ENCODE assay signal across 8 cellular contexts in the genomic region with DNA sequence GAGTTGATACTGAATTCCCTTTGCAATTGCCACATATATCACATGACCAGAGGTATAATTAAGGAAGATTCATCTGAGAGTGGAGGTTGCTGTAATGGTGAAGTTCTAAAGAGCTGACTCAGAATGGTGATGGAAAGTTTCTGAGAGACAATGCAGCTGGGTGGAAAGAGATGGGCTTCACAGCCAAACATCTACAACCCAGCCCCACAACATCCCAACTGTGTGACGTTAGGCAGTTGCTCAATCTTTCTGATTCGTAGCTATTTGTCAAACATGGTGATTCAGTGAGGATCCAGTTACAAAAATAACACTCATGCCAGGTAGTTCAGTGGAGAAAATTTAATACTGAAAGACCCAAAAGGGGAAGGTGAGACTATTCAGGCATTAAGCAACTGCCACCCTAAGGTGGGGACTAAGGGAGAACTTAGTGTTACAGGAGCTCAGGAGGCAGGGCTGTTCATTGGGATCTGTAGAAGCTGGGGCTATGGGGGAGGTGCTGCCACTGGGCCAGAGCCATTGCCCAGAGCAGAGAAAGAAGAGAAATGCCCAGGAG. TPM values are rescaled to one million over a fixed set of nuclear protein-coding genes. Genes with fewer than 3 reads are reported as not detected.
DNase-seq lines count a peak whose midpoint lies in the region; ATAC-seq, FAIRE-seq and TF ChIP-seq lines count a peak whose summit lies in the region.

No MANE protein-coding gene starts in this region.

- no peaks in the 10 kb centered on the region for H3K9me3 ChIP-seq in HCT116 (ENCODE audit: control insufficient read depth in 1 of 2, insufficient read depth in 1 of 2, low read depth in 1 of 2, low read length in 2 of 2)
- H3K9me3 ChIP-seq in lower lobe of right lung: no peaks in the 10 kb centered on the region

- H3K27me3 ChIP-seq in HCT116 (ENCODE audit: insufficient read depth, low read length) (no peaks in the 10 kb centered on the region), lower lobe of right lung (ENCODE audit: low read depth) (no peaks in the 10 kb centered on the region)

- H3K9ac ChIP-seq in HCT116 (ENCODE audit: low read length): peak overlapping the region; percentile 23; the same call in 1 of the 2 replicates

- peaks cover 6% of the 10 kb centered on the region for H3K36me3 Mint-ChIP-seq in activated naive CD8-positive, alpha-beta T cell treated with anti-CD3 and anti-CD28 coated beads for 36 hours

- H3K4me2 ChIP-seq in HCT116 (ENCODE audit: low read length): peak overlapping the region; percentile 75

- H4K20me1 ChIP-seq in HCT116 (ENCODE audit: insufficient read depth): no peaks in the 10 kb centered on the region

- ATAC-seq in HCT116 (peak; percentile 43), lower lobe of right lung (peak; percentile 68 to 80)

- peaks cover 20% of the 10 kb centered on the region for H3K4me1 Mint-ChIP-seq in activated naive CD8-positive, alpha-beta T cell treated with anti-CD3 and anti-CD28 coated beads for 36 hours

- no peak for FAIRE-seq in frontal cortex (lab: Jason Lieb, UNC)

- H3K4me1 ChIP-seq in HCT116 (ENCODE audit: control insufficient read depth in 1 of 2, insufficient read depth in 2 of 2, low read length in 2 of 2): peaks cover 25 to 44% of the 10 kb centered on the region in 2 experiments
- peaks cover 17% of the 10 kb centered on the region for H3K4me1 ChIP-seq in lower lobe of right lung

- TF ChIP-seq CTCF in AG09319 (IDR thresholded peaks at IDR 0.05; ENCODE audit: low read depth, low read length): no peak
- TF ChIP-seq CTCF in HCT116 (IDR thresholded peaks at IDR 0.05 in 2 of 3, conservative IDR thresholded peaks at IDR 0.05 in 1 of 3; ENCODE audit: borderline replicate concordance in 1 of 3, insufficient read depth in 1 of 3, low read depth in 2 of 3, low read length in 2 of 3): no peak
- no peak for TF ChIP-seq CTCF in lower lobe of right lung (IDR thresholded peaks at IDR 0.05)

- H3K4me3 ChIP-seq in HCT116 (replicated peaks in 1 of 2; ENCODE audit: low read depth in 1 of 2, low read length in 2 of 2) (peak overlapping the region in 1 of 2 experiments; percentile 11; a peak in 2 of 4 replicates), lower lobe of right lung (no peak overlapping the region)

- intact Hi-C loops in HCT116 (cut with micrococcal nuclease): no loop called here
- intact Hi-C loops in lower lobe of right lung (cut with DNase I): loop anchor here (10.0 kb wide), 2 partner anchors 167 to 307 kb away; no protein-coding TSS in a partner anchor

- no peak overlapping the region for H3K4me3 Mint-ChIP-seq in activated naive CD8-positive, alpha-beta T cell treated with anti-CD3 and anti-CD28 coated beads for 36 hours

- H2AFZ ChIP-seq in HCT116 (ENCODE audit: low read depth, low read length, poor library complexity, severe bottlenecking): peak overlapping the region; percentile 65

- POLR2A ChIA-PET in HCT116 (lab: Charles Lee): interaction anchor here (0.7 to 1.7 kb wide), 3 partner anchors 8 to 78 kb away, joined by 3 to 11 read pairs (median 7); no protein-coding TSS in a partner anchor

- H3K79me2 ChIP-seq in HCT116 (ENCODE audit: insufficient read depth, low read length): no peaks in the 10 kb centered on the region

- H3K36me3 ChIP-seq in HCT116 (ENCODE audit: control insufficient read depth in 1 of 2, insufficient read depth in 2 of 2, low read length in 2 of 2): no peaks in the 10 kb centered on the region
- H3K36me3 ChIP-seq in lower lobe of right lung: peaks cover 3% of the 10 kb centered on the region

- CTCF ChIA-PET in HCT116 (lab: Charles Lee): no interaction called here

- no peak for TF ChIP-seq RAD21 in HCT116 (IDR thresholded peaks at IDR 0.05; ENCODE audit: low read depth)

- RAD21 ChIA-PET in HCT116 (lab: Charles Lee; ENCODE audit: low non-redundant PET in 1 of 2, low total read pairs in 2 of 2, uncharacterized antibody in 2 of 2, unreplicated experiment in 2 of 2): interaction anchor here in 1 of 2 experiments (0.6 kb wide), 1 partner anchor 16 kb away, joined by 3 read pairs; no protein-coding TSS in a partner anchor

- H3K27me3 Mint-ChIP-seq in activated naive CD8-positive, alpha-beta T cell treated with anti-CD3 and anti-CD28 coated beads for 36 hours: no peaks in the 10 kb centered on the region

- TF ChIP-seq POLR2A in HCT116 (IDR thresholded peaks at IDR 0.05; ENCODE audit: borderline replicate concordance, extremely low read depth, insufficient read depth, insufficient read length): no peak

- peak; percentile 89 for DNase-seq in AG09319 (ENCODE audit: extremely low read depth, low read depth)
- DNase-seq in HCT116 (ENCODE audit: low read depth, low spot score): no peak
- DNase-seq in activated naive CD8-positive, alpha-beta T cell treated with anti-CD3 and anti-CD28 coated beads for 36 hours: peak; percentile 12
- DNase-seq in lower lobe of right lung: no peak
- DNase-seq in NCI-H146 treated with DMSO at 0.1 percent for 48 hours (lab: John Stamatoyannopoulos, UW; ENCODE audit: unreplicated experiment): no peak
- DNase-seq in T-helper 1 cell: no peak
- DNase-seq in frontal cortex (ENCODE audit: low spot score in 2 of 2): no peak
- no peak for DNase-seq in NCI-H1930 (lab: John Stamatoyannopoulos, UW)

- H3K27ac ChIP-seq in HCT116 (ENCODE audit: low read depth, low read length) (peak overlapping the region; percentile 18; the same call in 1 of the 2 replicates), lower lobe of right lung (no peak overlapping the region)

- no TSS peak for BruUV-seq in HCT116 (replicated peaks; lab: Mats Ljungman, UMichigan)

- H3K9me2 ChIP-seq in HCT116 (ENCODE audit: insufficient read depth): no peaks in the 10 kb centered on the region

- no peaks in the 10 kb centered on the region for H3K9me3 Mint-ChIP-seq in activated naive CD8-positive, alpha-beta T cell treated with anti-CD3 and anti-CD28 coated beads for 36 hours

- peak overlapping the region; percentile 83 for H3K27ac Mint-ChIP-seq in activated naive CD8-positive, alpha-beta T cell treated with anti-CD3 and anti-CD28 coated beads for 36 hours

TF ChIP-seq in HCT116, 20 proteins besides CTCF, POLR2A, EP300 and RAD21:
- TF ChIP-seq REST (IDR thresholded peaks at IDR 0.05; ENCODE audit: low read depth): no peak
- TF ChIP-seq FOSL1 (IDR thresholded peaks at IDR 0.05; ENCODE audit: low read depth): peak; percentile 45
- TF ChIP-seq SIN3A (IDR thresholded peaks at IDR 0.05; ENCODE audit: low read depth): no peak
- TF ChIP-seq EGR1 (IDR thresholded peaks at IDR 0.05; ENCODE audit: low read depth): no peak
- TF ChIP-seq SP1 (IDR thresholded peaks at IDR 0.05; ENCODE audit: low read depth): peak; percentile 36; the same call in 1 of the 2 replicates
- TF ChIP-seq MAX (IDR thresholded peaks at IDR 0.05): no peak
- no peak for TF ChIP-seq CBX3 (IDR thresholded peaks at IDR 0.05; ENCODE audit: low read depth)
- peak; percentile 49 for TF ChIP-seq JUND (IDR thresholded peaks at IDR 0.05)
- TF ChIP-seq TCF7L2 (IDR thresholded peaks at IDR 0.05; ENCODE audit: borderline replicate concordance, extremely low read depth, insufficient read depth, insufficient read length): no peak
- peak; percentile 97 for TF ChIP-seq CEBPB (IDR thresholded peaks at IDR 0.05; ENCODE audit: low read depth)

RNA-seq across cellular contexts. Expression of gene AFF1, which starts 6.9 kb away (rescaled TPM):
- total RNA-seq in HCT116 (2021; ENCODE audit: unreplicated experiment) (43.1 TPM), lower lobe of right lung (90.6 TPM), frontal cortex (2.9 TPM)
- polyA plus RNA-seq in HCT116 (2012): 7.5 and 8.8 TPM in 2 replicates
- total RNA-seq in activated naive CD8-positive, alpha-beta T cell treated with anti-CD3 and anti-CD28 coated beads for 36 hours: 10 to 100 TPM; 28.7 to 31.5 TPM

RNA-seq across cellular contexts. Expression of gene C4orf36, which starts 35.7 kb away (rescaled TPM):
- total RNA-seq in HCT116 (2021; ENCODE audit: unreplicated experiment) (1.8 TPM), lower lobe of right lung (1.6 TPM), frontal cortex (2.0 TPM)
- 1.6 and 1.9 TPM in 2 replicates for polyA plus RNA-seq in HCT116 (2012)
- not detected for total RNA-seq in activated naive CD8-positive, alpha-beta T cell treated with anti-CD3 and anti-CD28 coated beads for 36 hours

Comparison
In these comparisons a context has a peak if more than half of its experiments do, and no peak if none do; other contexts are left out.
1. DNase-seq: peak in AG09319 (single experiment) and activated naive CD8-positive, alpha-beta T cell treated with anti-CD3 and anti-CD28 coated beads for 36 hours (single experiment); none in HCT116 (single experiment), lower lobe of right lung (single experiment), NCI-H146 treated with DMSO at 0.1 percent for 48 hours (single experiment), T-helper 1 cell (0 of 5), frontal cortex (0 of 2) and NCI-H1930 (0 of 2).